In genomic region chr15:75831806-75832102, GRCh38 we compare ENCODE assay signal across 1 cellular context.
TF ChIP-seq lines count a peak whose summit lies in the region.

No MANE protein-coding gene starts in this region.

TF ChIP-seq in GM12878, 131 proteins besides CTCF, POLR2A, EP300 and RAD21:
- TF ChIP-seq SMC3 (IDR thresholded peaks at IDR 0.05; ENCODE audit: borderline replicate concordance, low read length) = no peak
- no peak for TF ChIP-seq FOXM1 (IDR thresholded peaks at IDR 0.05; ENCODE audit: low read depth, low read length)
- TF ChIP-seq PKNOX1 (IDR thresholded peaks at IDR 0.05) = peak; percentile 46; the same call in 1 of the 2 replicates
TF ChIP-seq in GM12878: peak in this region for 1.
